1 cellular context compared by ENCODE assay signal in genomic region chr22:27113211-27114030, GRCh38.
TF ChIP-seq lines count a peak whose summit lies in the region.

No MANE protein-coding gene starts in this region.

TF ChIP-seq in HepG2, 621 proteins besides CTCF, POLR2A, EP300 and RAD21 (continued from another document and continues in another):
- TF ChIP-seq ZNF124 (CRISPR knock-in tag; IDR thresholded peaks at IDR 0.05) (no peak), MXD4 (CRISPR knock-in tag; IDR thresholded peaks at IDR 0.05) (no peak), ZNF850 (CRISPR knock-in tag; conservative IDR thresholded peaks at IDR 0.05) (no peak), ARID2 (CRISPR knock-in tag; IDR thresholded peaks at IDR 0.05; ENCODE audit: borderline replicate concordance) (no peak), ZNF256 (CRISPR knock-in tag; conservative IDR thresholded peaks at IDR 0.05) (no peak), ATF4 (CRISPR knock-in tag; IDR thresholded peaks at IDR 0.05) (peak in 1 of 2 experiments; percentile 20; a peak in 1 of 4 replicates), BORCS8-MEF2B (CRISPR knock-in tag; IDR thresholded peaks at IDR 0.05) (no peak), ZFP62 (CRISPR knock-in tag; IDR thresholded peaks at IDR 0.05) (no peak), TBX2 (CRISPR knock-in tag; IDR thresholded peaks at IDR 0.05; ENCODE audit: borderline replicate concordance) (no peak), ZNF3 (CRISPR knock-in tag; IDR thresholded peaks at IDR 0.05) (no peak), AHDC1 (CRISPR knock-in tag; IDR thresholded peaks at IDR 0.05; ENCODE audit: borderline replicate concordance) (no peak), NKX3-1 (CRISPR knock-in tag; IDR thresholded peaks at IDR 0.05) (no peak), ZNF235 (CRISPR knock-in tag; IDR thresholded peaks at IDR 0.05; ENCODE audit: borderline replicate concordance) (no peak), ZNF619 (CRISPR knock-in tag; IDR thresholded peaks at IDR 0.05) (no peak), MEIS1 (CRISPR knock-in tag; IDR thresholded peaks at IDR 0.05; ENCODE audit: borderline replicate concordance) (no peak), CEBPG (CRISPR knock-in tag; IDR thresholded peaks at IDR 0.05) (peak; percentile 84), HBP1 (CRISPR knock-in tag; IDR thresholded peaks at IDR 0.05; ENCODE audit: low read depth) (no peak), ZNF616 (CRISPR knock-in tag; IDR thresholded peaks at IDR 0.05; ENCODE audit: low read depth) (no peak), KDM2A (CRISPR knock-in tag; IDR thresholded peaks at IDR 0.05; ENCODE audit: borderline replicate concordance, low read depth) (no peak), CERS6 (CRISPR knock-in tag; IDR thresholded peaks at IDR 0.05) (no peak), SAP130 (CRISPR knock-in tag; IDR thresholded peaks at IDR 0.05; ENCODE audit: low read depth) (0 out of 2 replicates have a peak, but pooled peaks have one; percentile 22), ATM (IDR thresholded peaks at IDR 0.05; ENCODE audit: borderline replicate concordance) (no peak), NFE2L2 (IDR thresholded peaks at IDR 0.05; ENCODE audit: low read length) (no peak), ZNF230 (CRISPR knock-in tag; IDR thresholded peaks at IDR 0.05) (no peak), ELF3 (CRISPR knock-in tag; IDR thresholded peaks at IDR 0.05) (peak; percentile 23; the same call in 1 of the 2 replicates), ZNF605 (CRISPR knock-in tag; IDR thresholded peaks at IDR 0.05) (no peak), REXO4 (CRISPR knock-in tag; IDR thresholded peaks at IDR 0.05; ENCODE audit: borderline replicate concordance) (no peak), ZNF678 (CRISPR knock-in tag; IDR thresholded peaks at IDR 0.05) (no peak), MAZ (IDR thresholded peaks at IDR 0.05; ENCODE audit: borderline replicate concordance, low read depth, low read length) (no peak), MAZ (CRISPR knock-in tag; IDR thresholded peaks at IDR 0.05; ENCODE audit: low read depth) (no peak), HOXA9 (CRISPR knock-in tag; IDR thresholded peaks at IDR 0.05; ENCODE audit: borderline replicate concordance) (no peak), ZBTB42 (CRISPR knock-in tag; IDR thresholded peaks at IDR 0.05) (no peak), ZNF883 (CRISPR knock-in tag; IDR thresholded peaks at IDR 0.05; ENCODE audit: not compliant biosample characterization) (no peak), MTA3 (CRISPR knock-in tag; IDR thresholded peaks at IDR 0.05) (no peak), ZNF253 (CRISPR knock-in tag; IDR thresholded peaks at IDR 0.05; ENCODE audit: borderline replicate concordance) (no peak), MBNL3 (CRISPR knock-in tag; conservative IDR thresholded peaks at IDR 0.05) (no peak), GATAD2A (CRISPR knock-in tag; IDR thresholded peaks at IDR 0.05) (0 out of 2 replicates have a peak, but pooled peaks have one; percentile 31), ZNF652 (CRISPR knock-in tag; IDR thresholded peaks at IDR 0.05; ENCODE audit: borderline replicate concordance, low read depth) (no peak), ZSCAN5A (CRISPR knock-in tag; IDR thresholded peaks at IDR 0.05; ENCODE audit: borderline replicate concordance) (no peak), ZNF75D (CRISPR knock-in tag; IDR thresholded peaks at IDR 0.05; ENCODE audit: borderline replicate concordance) (no peak), ZNF841 (CRISPR knock-in tag; IDR thresholded peaks at IDR 0.05; ENCODE audit: borderline replicate concordance) (no peak), IRF2 (CRISPR knock-in tag; IDR thresholded peaks at IDR 0.05) (no peak), ADNP (CRISPR knock-in tag; IDR thresholded peaks at IDR 0.05) (no peak), CEBPZ (IDR thresholded peaks at IDR 0.05; ENCODE audit: low read length) (no peak), TEAD3 (CRISPR knock-in tag; optimal IDR thresholded peaks at IDR 0.05; ENCODE audit: borderline replicate concordance) (no peak), KAT2B (IDR thresholded peaks at IDR 0.05; ENCODE audit: borderline replicate concordance, low read depth, low read length) (no peak), RFX1 (IDR thresholded peaks at IDR 0.05) (no peak), DPF2 (CRISPR knock-in tag; IDR thresholded peaks at IDR 0.05; ENCODE audit: borderline replicate concordance, low read depth) (no peak), ATF3 (CRISPR knock-in tag; IDR thresholded peaks at IDR 0.05) (peak; percentile 58; the same call in 1 of the 2 replicates), ZSCAN22 (CRISPR knock-in tag; IDR thresholded peaks at IDR 0.05) (no peak), ZNF337 (CRISPR knock-in tag; IDR thresholded peaks at IDR 0.05; ENCODE audit: borderline replicate concordance, low read depth) (no peak), TEAD2 (CRISPR knock-in tag; IDR thresholded peaks at IDR 0.05) (no peak), ZNF549 (CRISPR knock-in tag; IDR thresholded peaks at IDR 0.05) (no peak), PITX1 (CRISPR knock-in tag; IDR thresholded peaks at IDR 0.05) (no peak), GPN1 (CRISPR knock-in tag; IDR thresholded peaks at IDR 0.05; ENCODE audit: borderline replicate concordance) (no peak), HIVEP1 (CRISPR knock-in tag; IDR thresholded peaks at IDR 0.05) (no peak), U2AF1 (optimal IDR thresholded peaks at IDR 0.05; ENCODE audit: low read depth, low read length) (no peak)
